24 cellular contexts compared by ENCODE assay signal in genomic region chr2:18001671-18002070, GRCh38.
DNase-seq lines count a peak whose midpoint lies in the region; ATAC-seq and TF ChIP-seq lines count a peak whose summit lies in the region.
"Had no signal": no experiment of that assay in that cellular context is flagged by ENCODE, and none has a peak within 500 bp of the region (broad histone marks: within the 10 kb centered on the region; RNA-seq: fewer than 3 reads in every experiment).

No MANE protein-coding gene starts in this region.

- H3K4me1 ChIP-seq in PC-3 (ENCODE audit: insufficient read depth, low read length) (no peaks in the 10 kb centered on the region), foreskin keratinocyte (no peaks in the 10 kb centered on the region), spleen (no peaks in the 10 kb centered on the region)
- H3K4me1 ChIP-seq: prostate gland had no signal

- H3K9me3 Mint-ChIP-seq in effector memory CD8-positive, alpha-beta T cell, result no peaks in the 10 kb centered on the region

- H3K9me3 ChIP-seq in PC-3 (ENCODE audit: low read length) (no peaks in the 10 kb centered on the region), spleen (peaks cover 0 to 49% (median 25%) of the 10 kb centered on the region in 8 donors)
- H3K9me3 ChIP-seq: body of pancreas, prostate gland had no signal

- H3K4me1 Mint-ChIP-seq in effector memory CD8-positive, alpha-beta T cell (ENCODE audit: low read depth in 2 of 2), result no peaks in the 10 kb centered on the region
- H3K4me1 Mint-ChIP-seq: CD8-positive, alpha-beta memory T cell; memory B cell; naive thymus-derived CD8-positive, alpha-beta T cell had no signal

- no peak overlapping the region for H3K27ac Mint-ChIP-seq in effector memory CD8-positive, alpha-beta T cell
- H3K27ac Mint-ChIP-seq: activated CD4-positive, alpha-beta memory T cell treated with anti-CD3 and anti-CD28 coated beads for 36 hours; activated naive CD4-positive, alpha-beta T cell treated with anti-CD3 and anti-CD28 coated beads, Interleukin-2, amount 50 U/mL, for 72 hours; CD8-positive, alpha-beta memory T cell; dendritic cell treated with granulocyte-macrophage colony-stimulating factor and Interleukin-4, amounts not matched to agents 40 ng/mL and 50 ng/mL, for 4 days; memory B cell; naive thymus-derived CD8-positive, alpha-beta T cell had no signal

- DNase-seq in DMS 273 (lab: John Stamatoyannopoulos, UW; ENCODE audit: unreplicated experiment), result peak; percentile 3
- no peak for DNase-seq in DMS 273 treated with DMSO at 0.1 percent for 48 hours (lab: John Stamatoyannopoulos, UW)
- DNase-seq in GM13977 (ENCODE audit: low spot score), result no peak
- no peak for DNase-seq in PC-3
- no peak for DNase-seq in foreskin keratinocyte
- no peak for DNase-seq in effector memory CD8-positive, alpha-beta T cell
- no peak for DNase-seq in spleen
- DNase-seq: 8988T; activated CD4-positive, alpha-beta memory T cell treated with anti-CD3 and anti-CD28 coated beads for 36 hours; activated T-cell treated with anti-CD3 and anti-CD28 coated beads, Interleukin-2, amount 50 U/mL, for 48 hours; body of pancreas; CD8-positive, alpha-beta memory T cell; heart right ventricle; naive thymus-derived CD8-positive, alpha-beta T cell; stimulated activated CD4-positive, alpha-beta T cell treated with anti-CD3 and anti-CD28 coated beads, Interleukin-12 subunit alpha, Interleukin-12 subunit beta, amount 100 ng/mL, for 4 hours; stimulated activated naive CD8-positive, alpha-beta T cell treated with anti-CD3 and anti-CD28 coated beads, Interleukin-15, Interleukin-2, amounts not matched to agents 100 U/mL and 50 U/mL, for 24 hours; SW 1271; trophoblast cell had no signal

- no peaks in the 10 kb centered on the region for H3K27me3 Mint-ChIP-seq in effector memory CD8-positive, alpha-beta T cell
- H3K27me3 Mint-ChIP-seq: CD8-positive, alpha-beta memory T cell; dendritic cell treated with granulocyte-macrophage colony-stimulating factor and Interleukin-4, amounts not matched to agents 40 ng/mL and 50 ng/mL, for 4 days had no signal

- H3F3A ChIP-seq in PC-3 (ENCODE audit: low read length, unreplicated experiment), result no peaks in the 10 kb centered on the region

- H3K36me3 Mint-ChIP-seq in effector memory CD8-positive, alpha-beta T cell (ENCODE audit: insufficient read depth), result no peaks in the 10 kb centered on the region
- H3K36me3 Mint-ChIP-seq: activated CD4-positive, alpha-beta memory T cell treated with anti-CD3 and anti-CD28 coated beads for 36 hours; CD8-positive, alpha-beta memory T cell; memory B cell had no signal

- H3K4me3 ChIP-seq in PC-3 (ENCODE audit: low read length) (no peak overlapping the region), spleen (no peak overlapping the region)
- H3K4me3 ChIP-seq: body of pancreas, heart right ventricle, prostate gland had no signal

- H3K4me2 ChIP-seq in PC-3 (ENCODE audit: low read length), result no peak overlapping the region

- no peaks in the 10 kb centered on the region for H3K9me2 ChIP-seq in PC-3 (replicated peaks; ENCODE audit: low read length)

- ATAC-seq in PC-3 (no peak), foreskin keratinocyte (no peak), GM19452 (IDR thresholded peaks at IDR 0.05; ENCODE audit: unreplicated experiment) (no peak)
- ATAC-seq in effector memory CD8-positive, alpha-beta T cell (replicated peaks), result no peak
- ATAC-seq: activated naive CD4-positive, alpha-beta T cell treated with anti-CD3 and anti-CD28 coated beads, Interleukin-2, amount 50 U/mL, for 72 hours; body of pancreas; esophagus mucosa; heart right ventricle; naive thymus-derived CD8-positive, alpha-beta T cell; stimulated activated naive CD8-positive, alpha-beta T cell treated with anti-CD3 and anti-CD28 coated beads, Interleukin-15, Interleukin-2, amounts not matched to agents 100 U/mL and 50 U/mL, for 24 hours had no signal

- POLR2A ChIA-PET in PC-3 (lab: Charles Lee; ENCODE audit: unreplicated experiment), result no interaction called here

- no peaks in the 10 kb centered on the region for H3K79me2 ChIP-seq in PC-3 (ENCODE audit: low read length)

- TF ChIP-seq CTCF in GM13977 (IDR thresholded peaks at IDR 0.05; ENCODE audit: extremely low read depth, insufficient read depth, missing control alignments) (peak; percentile 17), PC-3 (conservative IDR thresholded peaks at IDR 0.05; ENCODE audit: low read depth, low read length) (peak; percentile 31; the same call in 1 of the 2 replicates), foreskin keratinocyte (conservative IDR thresholded peaks at IDR 0.05) (peak; percentile 20), spleen (IDR thresholded peaks at IDR 0.05 in 8 of 11, conservative IDR thresholded peaks at IDR 0.05 in 3 of 11) (no peak)

- H3K9ac ChIP-seq in PC-3 (ENCODE audit: low read length), result no peak overlapping the region

- intact Hi-C loops in PC-3 (cut with micrococcal nuclease) (no loop called here), spleen (cut with DNase I; ENCODE audit: low total_unique reads) (no loop called here)

- no TSS peak for BruUV-seq in PC-3 (replicated peaks; lab: Mats Ljungman, UMichigan)

- 56 to 70% (median 62%) methylated on average over 4 of the region's 4 CpGs for WGBS in spleen, 5 donors

- no peaks in the 10 kb centered on the region for H3K36me3 ChIP-seq in PC-3 (ENCODE audit: low read depth, low read length)
- no peaks in the 10 kb centered on the region for H3K36me3 ChIP-seq in spleen
- H3K36me3 ChIP-seq: heart right ventricle, prostate gland had no signal

- no peak for TF ChIP-seq POLR2A in spleen (IDR thresholded peaks at IDR 0.05)

- CTCF ChIA-PET in PC-3 (lab: Charles Lee), result no interaction called here

- H3K27me3 ChIP-seq in PC-3 (ENCODE audit: low read length) (no peaks in the 10 kb centered on the region), foreskin keratinocyte (peaks cover 10% of the 10 kb centered on the region), spleen (replicated peaks in 1 of 7) (no peaks in the 10 kb centered on the region)
- H3K27me3 ChIP-seq: body of pancreas, heart right ventricle had no signal

- H4K20me1 ChIP-seq in PC-3 (ENCODE audit: low read length), result no peaks in the 10 kb centered on the region

- no peak overlapping the region for H2AFZ ChIP-seq in PC-3 (ENCODE audit: low read length)

- no peak overlapping the region for H3K4me3 Mint-ChIP-seq in effector memory CD8-positive, alpha-beta T cell
- H3K4me3 Mint-ChIP-seq: activated CD4-positive, alpha-beta memory T cell treated with anti-CD3 and anti-CD28 coated beads for 36 hours; CD8-positive, alpha-beta memory T cell; dendritic cell treated with granulocyte-macrophage colony-stimulating factor and Interleukin-4, amounts not matched to agents 40 ng/mL and 50 ng/mL, for 4 days; memory B cell; naive thymus-derived CD8-positive, alpha-beta T cell had no signal

- in situ Hi-C loops in GM13977 (cut with MboI; ENCODE audit: low pct_unique_long_range_greater_than_20kb, low sequenced_read_pairs, unreplicated experiment), result no loop called here

- no peak overlapping the region for H3K27ac ChIP-seq in PC-3 (ENCODE audit: low read length)
- no peak overlapping the region for H3K27ac ChIP-seq in foreskin keratinocyte
- H3K27ac ChIP-seq in spleen, result no peak overlapping the region
- H3K27ac ChIP-seq: body of pancreas, heart right ventricle, prostate gland had no signal

Comparison
In these comparisons a context has a peak if more than half of its experiments do, and no peak if none do; other contexts are left out.
1. CTCF ChIP-seq: peak in GM13977 (single experiment), PC-3 (single experiment) and foreskin keratinocyte (single experiment); none in spleen (0 of 11).